ENCODE assay signal across 1 cellular context in genomic region chr19:12722566-12723382, GRCh38.
TF ChIP-seq lines count a peak whose summit lies in the region.

No MANE protein-coding gene starts in this region.

TF ChIP-seq in K562, 482 proteins besides CTCF, POLR2A, EP300 and RAD21 (continued from another document):
- TF ChIP-seq ATF6 (CRISPR knock-in tag; IDR thresholded peaks at IDR 0.05) (peak; percentile 71; the same call in 1 of the 2 replicates), MAX (CRISPR knock-in tag; IDR thresholded peaks at IDR 0.05) (peak; percentile 86), ZNF232 (CRISPR knock-in tag; IDR thresholded peaks at IDR 0.05) (no peak), ZNF384 (IDR thresholded peaks at IDR 0.05; ENCODE audit: low read depth, low read length) (peak; percentile 99), CBFA2T3 (IDR thresholded peaks at IDR 0.05) (0 out of 2 replicates have a peak, but pooled peaks have one; percentile 23), ZSCAN32 (CRISPR knock-in tag; IDR thresholded peaks at IDR 0.05) (no peak), MIER1 (IDR thresholded peaks at IDR 0.05; ENCODE audit: low read depth) (0 out of 2 replicates have a peak, but pooled peaks have one; percentile 12), ZNF586 (CRISPR knock-in tag; conservative IDR thresholded peaks at IDR 0.05) (no peak), ZBTB2 (IDR thresholded peaks at IDR 0.05) (no peak; the same call in 1 of the 2 replicates), AFF1 (IDR thresholded peaks at IDR 0.05; ENCODE audit: low read depth in 1 of 2, partially characterized antibody in 2 of 2) (peak; percentile 50 to 91), SMARCA4 (IDR thresholded peaks at IDR 0.05) (0 out of 2 replicates have a peak, but pooled peaks have one; percentile 36), ESRRA (IDR thresholded peaks at IDR 0.05; ENCODE audit: borderline replicate concordance, low read depth) (peak; percentile 89), MLLT1 (IDR thresholded peaks at IDR 0.05) (peak in 1 of 2 experiments; percentile 83; a peak in 2 of 4 replicates), HMBOX1 (IDR thresholded peaks at IDR 0.05) (no peak)
